Comparison of ENCODE assay signal across 8 cellular contexts in the genomic region with DNA sequence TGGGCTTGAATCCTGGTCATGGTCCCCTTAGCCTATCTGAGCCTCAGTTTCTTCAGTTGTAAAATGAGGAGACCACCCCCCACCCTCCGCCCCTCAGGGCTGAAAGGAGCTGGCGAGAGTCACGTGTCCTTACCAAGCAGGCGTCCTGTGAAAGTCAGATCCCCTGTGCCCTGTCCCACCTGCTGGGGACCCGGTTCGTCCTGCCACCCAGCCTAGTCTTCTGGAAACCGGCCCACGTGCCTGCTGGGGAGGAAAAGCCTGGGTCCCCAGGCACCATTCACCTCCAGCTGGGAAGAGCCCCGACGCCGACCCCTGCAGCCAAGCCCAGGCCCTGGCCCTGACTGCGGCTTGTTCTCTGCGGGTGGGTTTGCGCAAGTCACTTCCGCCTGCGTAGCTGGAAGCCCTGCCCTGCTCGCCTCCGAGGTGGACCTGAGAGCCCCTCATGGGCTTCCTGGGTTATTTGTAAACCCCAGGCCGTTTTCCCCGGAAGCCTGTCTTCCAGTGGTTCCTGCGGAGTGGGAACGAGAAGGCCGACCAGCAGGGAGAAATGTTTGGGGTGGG. TPM values are rescaled to one million over a fixed set of nuclear protein-coding genes. Genes with fewer than 3 reads are reported as not detected.
DNase-seq lines count a peak whose midpoint lies in the region; ATAC-seq, FAIRE-seq and TF ChIP-seq lines count a peak whose summit lies in the region.

No MANE protein-coding gene starts in this region.

- DNase-seq in DMS53 (lab: John Stamatoyannopoulos, UW) (peak; percentile 88), NCI-H345 (lab: John Stamatoyannopoulos, UW) (peak; percentile 50), bronchial epithelial cell (ENCODE audit: low read depth) (peak; percentile 40), left lobe of liver (ENCODE audit: low spot score) (peak; percentile 67), testis (no peak), NCI-H1930 (lab: John Stamatoyannopoulos, UW) (no peak)
- no peak for DNase-seq in activated CD4-positive, CD25-positive, alpha-beta regulatory T cell (lab: John Stamatoyannopoulos, UW)

- no peaks in the 10 kb centered on the region for H3K9me3 ChIP-seq in testis

- H3K27me3 ChIP-seq in bronchial epithelial cell (ENCODE audit: control insufficient read depth, insufficient read depth, low read length) (no peaks in the 10 kb centered on the region), testis (no peaks in the 10 kb centered on the region)

- 28 to 32% methylated on average over 12 to 23 of the region's 23 CpGs for whole genome bisulfite sequencing in testis, 2 donors

- no peak for TF ChIP-seq CTCF in bronchial epithelial cell (IDR thresholded peaks at IDR 0.05; ENCODE audit: insufficient read depth, low read length, severe bottlenecking)
- no peak for TF ChIP-seq CTCF in testis (IDR thresholded peaks at IDR 0.05)

- intact Hi-C loops in testis (cut with DNase I; ENCODE audit: low total_unique reads): no loop called here

- H3K27ac ChIP-seq in testis: peak overlapping the region; percentile 17 to 66

- ATAC-seq in left lobe of liver: peak; percentile 53
- no peak for ATAC-seq in HG03342 (IDR thresholded peaks at IDR 0.05; ENCODE audit: unreplicated experiment)

- H3K4me3 ChIP-seq in bronchial epithelial cell (ENCODE audit: low read depth, low read length) (peak overlapping the region; percentile 96), testis (peak overlapping the region; percentile 60 to 93)

- peaks cover 20% of the 10 kb centered on the region for H3K4me1 ChIP-seq in testis

- no peak for FAIRE-seq in bronchial epithelial cell (lab: Jason Lieb, UNC)

- H3K36me3 ChIP-seq in bronchial epithelial cell (ENCODE audit: control insufficient read depth, insufficient read depth, low read length): peaks cover 29% of the 10 kb centered on the region
- no peaks in the 10 kb centered on the region for H3K36me3 ChIP-seq in testis (ENCODE audit: low read depth, missing control alignments)

- no peak for TF ChIP-seq POLR2A in testis (IDR thresholded peaks at IDR 0.05)

RNA-seq across cellular contexts. Expression of gene SSH3, which starts 0.7 kb away (rescaled TPM):
- 32.0 and 35.0 TPM in 2 replicates for total RNA-seq in bronchial epithelial cell
- 18.2 TPM for total RNA-seq in left lobe of liver
- total RNA-seq in testis: 1 to 10 TPM; 6.9 to 9.8 TPM
- polyA plus RNA-seq in testis (ENCODE audit: insufficient read depth, low read depth, low replicate concordance): 8.6 TPM

RNA-seq across cellular contexts. Expression of gene ANKRD13D, which starts 13.5 kb away (rescaled TPM):
- total RNA-seq in bronchial epithelial cell: 22.4 and 42.8 TPM in 2 replicates
- 9.8 TPM for total RNA-seq in left lobe of liver
- 10 to 100 TPM; 66.2 to 73.3 TPM for total RNA-seq in testis
- 32.8 TPM for polyA plus RNA-seq in testis (ENCODE audit: insufficient read depth, low read depth, low replicate concordance)

RNA-seq across cellular contexts. Expression of gene GRK2, which starts 36.4 kb away (rescaled TPM):
- total RNA-seq in bronchial epithelial cell (55.0 and 77.4 TPM in 2 replicates), left lobe of liver (29.0 TPM), testis (10 to 100 TPM; 64.3 to 87.6 TPM)
- polyA plus RNA-seq in testis (ENCODE audit: insufficient read depth, low read depth, low replicate concordance): 45.6 TPM

RNA-seq across cellular contexts. Expression of gene POLD4, which starts 50.7 kb away (rescaled TPM):
- total RNA-seq in bronchial epithelial cell: 45.8 and 83.1 TPM in 2 replicates
- 96.6 TPM for total RNA-seq in left lobe of liver
- total RNA-seq in testis: 10 to 100 TPM; 53.8 to 59.1 TPM
- 54.6 TPM for polyA plus RNA-seq in testis (ENCODE audit: insufficient read depth, low read depth, low replicate concordance)

Comparison
In these comparisons a context has a peak if more than half of its experiments do, and no peak if none do; other contexts are left out.
1. DNase-seq: peak in DMS53 (single experiment), NCI-H345 (single experiment), bronchial epithelial cell (single experiment) and left lobe of liver (single experiment); none in testis (single experiment), NCI-H1930 (0 of 2) and activated CD4-positive, CD25-positive, alpha-beta regulatory T cell (0 of 4).